Comparison of ENCODE assay signal across 27 cellular contexts in the genomic region with DNA sequence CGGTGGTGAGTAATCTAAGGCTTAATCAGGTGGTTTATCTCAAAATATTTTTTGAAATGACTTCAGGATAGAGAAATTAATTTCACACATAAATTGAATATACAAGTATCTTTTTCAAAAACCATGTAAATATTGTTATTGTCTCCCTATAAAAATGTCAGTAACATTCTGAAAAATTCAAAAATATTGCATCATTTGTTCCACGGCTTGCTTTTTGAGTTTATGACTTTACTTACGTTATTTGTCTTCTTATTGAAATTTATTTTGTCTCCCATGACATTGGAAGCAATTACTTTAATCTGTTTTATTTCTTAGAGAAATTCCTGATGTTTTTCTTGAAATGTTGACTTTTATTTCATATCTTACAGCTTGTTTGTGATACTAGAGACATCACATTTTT. TPM values are rescaled to one million over a fixed set of nuclear protein-coding genes. Genes with fewer than 3 reads are reported as not detected.
"Had no signal": no experiment of that assay in that cellular context is flagged by ENCODE, and none has a peak within 500 bp of the region (broad histone marks: within the 10 kb centered on the region; RNA-seq: fewer than 3 reads in every experiment).

No MANE protein-coding gene starts in this region.

- ATAC-seq: left cardiac atrium; left lung; lower lobe of right lung; naive thymus-derived CD8-positive, alpha-beta T cell; right lobe of liver; stimulated activated memory B cell treated with anti-CD40 and anti-IgM and Interleukin-4, amounts not matched to agents 10 μg/mL and 1 μg/mL and 100 μg/mL, for 72 hours; stimulated activated naive CD8-positive, alpha-beta T cell treated with anti-CD3 and anti-CD28 coated beads, Interleukin-15, amount 100 ng/mL, for 72 hours had no signal

- H3K36me3 ChIP-seq: left lung, lower lobe of right lung, right atrium auricular region, right lobe of liver, tibial nerve, vagina had no signal

- H3K4me3 Mint-ChIP-seq: naive thymus-derived CD8-positive, alpha-beta T cell; nephron; neural crest cell; stimulated activated memory B cell treated with anti-CD40 and anti-IgM and Interleukin-4, amounts not matched to agents 10 μg/mL and 1 μg/mL and 100 μg/mL, for 72 hours; stimulated activated naive CD8-positive, alpha-beta T cell treated with anti-CD3 and anti-CD28 coated beads, Interleukin-15, amount 100 ng/mL, for 72 hours; type B pancreatic cell had no signal

- H3K27ac ChIP-seq: hepatocyte, left lung, lower lobe of right lung, right atrium auricular region, right lobe of liver, vagina had no signal

- H3K36me3 Mint-ChIP-seq: naive thymus-derived CD8-positive, alpha-beta T cell; stimulated activated memory B cell treated with anti-CD40 and anti-IgM and Interleukin-4, amounts not matched to agents 10 μg/mL and 1 μg/mL and 100 μg/mL, for 72 hours; type B pancreatic cell had no signal

- H3K9me3 Mint-ChIP-seq: stimulated activated memory B cell treated with anti-CD40 and anti-IgM and Interleukin-4, amounts not matched to agents 10 μg/mL and 1 μg/mL and 100 μg/mL, for 72 hours; type B pancreatic cell had no signal

- H3K4me3 ChIP-seq: hepatocyte, left lung, lower lobe of right lung, right atrium auricular region, right lobe of liver, smooth muscle cell, tibial nerve, vagina had no signal

- H3K4me1 Mint-ChIP-seq: stimulated activated memory B cell treated with anti-CD40 and anti-IgM and Interleukin-4, amounts not matched to agents 10 μg/mL and 1 μg/mL and 100 μg/mL, for 72 hours; stimulated activated naive CD8-positive, alpha-beta T cell treated with anti-CD3 and anti-CD28 coated beads, Interleukin-15, amount 100 ng/mL, for 72 hours had no signal

- DNase-seq: islet precursor cell; kidney glomerular epithelial cell; left cardiac atrium; left lung; lower lobe of right lung; mammary epithelial cell; mesenchymal stem cell; naive thymus-derived CD8-positive, alpha-beta T cell; nucleus accumbens; right lobe of liver; stimulated activated CD4-positive, alpha-beta T cell treated with anti-CD3 and anti-CD28 coated beads, Interleukin-1b, Interleukin-23, amount 100 ng/mL, for 48 hours; stimulated activated CD4-positive, alpha-beta T cell treated with anti-CD3 and anti-CD28 coated beads, Interleukin-2, amount 100 ng/mL, for 48 hours; stimulated activated CD4-positive, alpha-beta T cell treated with anti-CD3 and anti-CD28 coated beads, Interleukin-4, amount 100 ng/mL, for 4 hours; stimulated activated CD8-positive, alpha-beta memory T cell treated with anti-CD3 and anti-CD28 coated beads, Interleukin-4, amount 100 ng/mL, for 48 hours; stimulated activated naive CD4-positive, alpha-beta T cell treated with Interleukin-2 at 50 U/mL for 16 hours; stimulated activated naive CD8-positive, alpha-beta T cell treated with anti-CD3 and anti-CD28 coated beads, Interleukin-15, amount 100 ng/mL, for 72 hours; substantia nigra had no signal

- H3K9me3 ChIP-seq: left lung, lower lobe of right lung, right atrium auricular region, right lobe of liver, tibial nerve, vagina had no signal

- H3K27me3 Mint-ChIP-seq: stimulated activated memory B cell treated with anti-CD40 and anti-IgM and Interleukin-4, amounts not matched to agents 10 μg/mL and 1 μg/mL and 100 μg/mL, for 72 hours; stimulated activated naive CD8-positive, alpha-beta T cell treated with anti-CD3 and anti-CD28 coated beads, Interleukin-15, amount 100 ng/mL, for 72 hours; type B pancreatic cell had no signal

- H3K27me3 ChIP-seq: hepatocyte, left lung, right atrium auricular region, right lobe of liver, tibial nerve, vagina had no signal

- H3K27ac Mint-ChIP-seq: naive thymus-derived CD8-positive, alpha-beta T cell; progenitor cell of endocrine pancreas; stimulated activated memory B cell treated with anti-CD40 and anti-IgM and Interleukin-4, amounts not matched to agents 10 μg/mL and 1 μg/mL and 100 μg/mL, for 72 hours; stimulated activated naive CD8-positive, alpha-beta T cell treated with anti-CD3 and anti-CD28 coated beads, Interleukin-15, amount 100 ng/mL, for 72 hours; type B pancreatic cell had no signal

- H3K4me1 ChIP-seq: left lung, lower lobe of right lung, right atrium auricular region, right lobe of liver, vagina had no signal

RNA-seq across cellular contexts. Expression of a gene that starts 56.9 kb away (rescaled TPM):
- total RNA-seq: naive thymus-derived CD8-positive, alpha-beta T cell had no signal
- polyA plus RNA-seq: naive thymus-derived CD8-positive, alpha-beta T cell had no signal
